Comparison of ENCODE assay signal across 8 cellular contexts in the genomic region with DNA sequence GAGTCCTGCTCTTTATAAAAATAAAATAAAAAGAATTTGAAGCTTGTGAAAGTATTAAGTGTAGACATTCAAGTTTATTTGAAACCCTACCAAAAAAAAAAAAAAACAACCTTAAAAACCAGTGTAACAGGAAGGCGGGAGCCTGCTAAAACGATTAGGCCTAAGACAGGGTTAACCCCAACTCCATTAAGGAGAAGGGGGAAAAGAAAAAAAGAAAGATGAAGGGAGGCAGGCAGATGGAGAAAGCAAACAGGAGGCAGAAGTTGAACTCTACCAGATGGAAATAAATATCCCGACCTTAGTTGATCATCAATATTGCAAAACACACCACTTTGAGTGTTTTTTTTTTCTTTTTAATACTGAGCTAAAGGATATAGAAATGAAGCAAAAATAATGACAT. TPM values are rescaled to one million over a fixed set of nuclear protein-coding genes. Genes with fewer than 3 reads are reported as not detected.
DNase-seq lines count a peak whose midpoint lies in the region; ATAC-seq and TF ChIP-seq lines count a peak whose summit lies in the region.

No MANE protein-coding gene starts in this region.

- H3K27me3 Mint-ChIP-seq in HFFc6 (ENCODE audit: insufficient read depth): peaks cover 11% of the 10 kb centered on the region

- H3K27me3 ChIP-seq in ACC112 (ENCODE audit: insufficient read depth, low read length) (no peaks in the 10 kb centered on the region), brain microvascular endothelial cell (replicated peaks) (no peaks in the 10 kb centered on the region), mucosa of stomach (ENCODE audit: control insufficient read depth, insufficient read depth, low read length) (no peaks in the 10 kb centered on the region)

- H3K27ac ChIP-seq in ACC112 (ENCODE audit: low read depth, low read length) (peak overlapping the region; percentile 60), brain microvascular endothelial cell (no peak overlapping the region)

- H3K27ac Mint-ChIP-seq in HFFc6: peak overlapping the region; percentile 97

- H2AFZ ChIP-seq in ACC112 (ENCODE audit: low read length, unreplicated experiment): peak overlapping the region; percentile 81

- ATAC-seq in GM19351 (IDR thresholded peaks at IDR 0.05; ENCODE audit: unreplicated experiment) (no peak), HG03457 (IDR thresholded peaks at IDR 0.05; ENCODE audit: unreplicated experiment) (no peak), GM21786 (IDR thresholded peaks at IDR 0.05; ENCODE audit: unreplicated experiment) (no peak)

- H3K4me1 ChIP-seq in ACC112 (ENCODE audit: control insufficient read depth, insufficient read depth, low read length, unreplicated experiment) (peaks cover 12% of the 10 kb centered on the region), mucosa of stomach (ENCODE audit: control insufficient read depth, insufficient read depth, low read length) (no peaks in the 10 kb centered on the region)

- H3K9ac ChIP-seq in mucosa of stomach (ENCODE audit: low read length): peak overlapping the region; percentile 78

- H3K4me1 Mint-ChIP-seq in HFFc6 (ENCODE audit: low read depth): peaks cover 27% of the 10 kb centered on the region

- no peaks in the 10 kb centered on the region for H3K9me3 ChIP-seq in mucosa of stomach (ENCODE audit: control insufficient read depth, low read length)

- in situ Hi-C loops in brain microvascular endothelial cell (cut with HindIII; ENCODE audit: low pct_ligation_motif_present, low sequenced_read_pairs): no loop called here

- peak overlapping the region; percentile 91 for H3K4me3 ChIP-seq in ACC112 (ENCODE audit: low read depth, low read length)
- H3K4me3 ChIP-seq in brain microvascular endothelial cell (ENCODE audit: low read depth, low read length): peak overlapping the region; percentile 84
- H3K4me3 ChIP-seq in mucosa of stomach (ENCODE audit: low read length): no peak overlapping the region

- peaks cover 19% of the 10 kb centered on the region for H3K36me3 ChIP-seq in ACC112 (ENCODE audit: insufficient read depth, low read length)
- peaks cover 11% of the 10 kb centered on the region for H3K36me3 ChIP-seq in brain microvascular endothelial cell (replicated peaks)
- no peaks in the 10 kb centered on the region for H3K36me3 ChIP-seq in mucosa of stomach (ENCODE audit: control insufficient read depth, insufficient read depth, low read length)

- peaks cover 5% of the 10 kb centered on the region; the same call in 1 of the 2 replicates for H3K9me3 Mint-ChIP-seq in HFFc6

- TF ChIP-seq CTCF in HFFc6 (IDR thresholded peaks at IDR 0.05) (no peak), brain microvascular endothelial cell (IDR thresholded peaks at IDR 0.05; ENCODE audit: low read depth, low read length, missing control alignments) (no peak)

- no peak for DNase-seq in HFFc6
- DNase-seq in brain microvascular endothelial cell: no peak
- DNase-seq in putamen (ENCODE audit: low spot score): no peak

- H3K4me3 Mint-ChIP-seq in HFFc6: peak overlapping the region; percentile 99

- H3K79me2 ChIP-seq in ACC112 (ENCODE audit: control insufficient read depth, insufficient read depth, low read length, unreplicated experiment): peaks cover 38% of the 10 kb centered on the region

- H3K36me3 Mint-ChIP-seq in HFFc6 (ENCODE audit: low read depth): peaks cover 31% of the 10 kb centered on the region

RNA-seq across cellular contexts. Expression of gene BTG1, which starts 1.2 kb away (rescaled TPM):
- 10 to 100 TPM; 38.7 to 49.9 (median 45.3) TPM for total RNA-seq in HFFc6 (2021; fragmentation: NEBNext Ultra II Directional; extraction: Animal tissue kit (Norgen Biotek cat#: 25700))
